Comparison of ENCODE assay signal across 1 cellular context in genomic region chr1:54714881-54715492, GRCh38.
TF ChIP-seq lines count a peak whose summit lies in the region.

No MANE protein-coding gene starts in this region.

TF ChIP-seq in WTC11, 78 proteins besides CTCF, POLR2A, EP300 and RAD21 (continued from another document):
- no peak for TF ChIP-seq NFATC4 (CRISPR knock-in tag; IDR thresholded peaks at IDR 0.05)
- TF ChIP-seq FOXP1 (CRISPR knock-in tag; IDR thresholded peaks at IDR 0.05; ENCODE audit: borderline replicate concordance) = no peak
- TF ChIP-seq ATF1 (CRISPR knock-in tag; IDR thresholded peaks at IDR 0.05) = no peak
- TF ChIP-seq ZNF263 (CRISPR knock-in tag; IDR thresholded peaks at IDR 0.05; ENCODE audit: low read depth) = no peak
